ENCODE assay signal across 24 cellular contexts in the genomic region with DNA sequence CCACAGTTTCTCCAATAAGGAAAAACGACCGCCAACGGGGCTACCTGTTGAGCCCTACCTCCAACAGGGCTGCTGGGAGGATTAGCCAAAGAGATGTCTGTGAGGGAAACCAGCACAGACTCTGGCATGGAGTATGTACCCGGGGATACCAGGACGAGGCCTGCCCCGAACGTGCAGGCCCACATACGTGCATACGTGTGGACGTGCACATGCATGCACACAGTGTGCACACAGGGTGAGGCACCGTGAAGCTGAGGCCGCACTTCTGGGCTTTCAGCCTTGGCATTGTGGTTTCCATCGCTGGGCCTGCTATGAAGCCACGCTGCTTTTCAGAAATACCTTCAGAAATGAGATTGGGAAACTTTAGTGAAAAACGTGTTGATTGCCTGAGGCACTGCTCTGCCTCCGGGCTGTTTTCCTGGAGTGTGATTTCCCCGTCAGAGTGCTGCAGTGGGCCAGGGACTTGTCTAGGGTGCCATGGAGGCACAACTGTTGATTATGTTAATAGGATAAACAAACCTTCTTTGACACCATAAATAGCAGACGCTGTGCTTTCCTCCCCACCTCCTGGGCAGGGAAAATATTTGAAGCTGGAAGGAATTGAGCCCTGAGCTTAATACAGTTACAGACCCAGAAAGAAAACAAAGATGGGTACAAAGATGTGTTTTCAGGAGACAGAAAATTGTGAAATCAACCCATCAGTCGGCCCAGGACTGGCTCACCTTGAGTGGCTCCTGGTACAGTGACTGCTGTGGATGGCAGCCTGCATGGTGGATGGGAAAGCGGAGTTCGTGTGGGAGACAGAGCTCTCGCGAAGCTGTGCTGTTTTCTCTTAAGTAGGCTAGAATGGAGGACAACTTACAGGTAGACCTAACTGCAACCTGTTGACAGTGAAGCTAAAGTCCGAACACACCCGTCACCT.
DNase-seq lines count a peak whose midpoint lies in the region; ATAC-seq and TF ChIP-seq lines count a peak whose summit lies in the region.
"Had no signal": no experiment of that assay in that cellular context is flagged by ENCODE, and none has a peak within 500 bp of the region (broad histone marks: within the 10 kb centered on the region; RNA-seq: fewer than 3 reads in every experiment).

No MANE protein-coding gene starts in this region.

- peak overlapping the region; percentile 79 for H3K27ac Mint-ChIP-seq in nephron progenitor cell
- H3K27ac Mint-ChIP-seq: activated CD4-positive, alpha-beta T cell treated with anti-CD3 and anti-CD28 coated beads, Interleukin-2, amount 10 ng/mL, durations not matched to agents 7 days and 5 days; activated naive CD8-positive, alpha-beta T cell treated with anti-CD3 and anti-CD28 coated beads, Interleukin-2, amount 50 U/mL, for 24 hours; B cell had no signal

- WGBS in heart left ventricle, 4 donors: 79 to 82% (median 80%) methylated on average over 25 of the region's 25 CpGs

- no peak for TF ChIP-seq CTCF in heart left ventricle (IDR thresholded peaks at IDR 0.05)
- no peak for TF ChIP-seq CTCF in nephron progenitor cell (IDR thresholded peaks at IDR 0.05)
- no peak for TF ChIP-seq CTCF in uterus (IDR thresholded peaks at IDR 0.05)

- peak overlapping the region in 1 of 12 donors; percentile 31 for H3K4me3 ChIP-seq in heart left ventricle
- no peak overlapping the region for H3K4me3 ChIP-seq in uterus
- H3K4me3 ChIP-seq: body of pancreas, left lung, upper lobe of right lung had no signal

- peaks cover 52% of the 10 kb centered on the region for H3K4me1 Mint-ChIP-seq in nephron progenitor cell

- H3K27me3 Mint-ChIP-seq in nephron progenitor cell (ENCODE audit: low read depth, poor library complexity): peaks cover 12% of the 10 kb centered on the region
- H3K27me3 Mint-ChIP-seq: activated CD4-positive, alpha-beta T cell treated with anti-CD3 and anti-CD28 coated beads, Interleukin-2, amount 10 ng/mL, durations not matched to agents 7 days and 5 days; activated naive CD8-positive, alpha-beta T cell treated with anti-CD3 and anti-CD28 coated beads, Interleukin-2, amount 50 U/mL, for 24 hours; B cell had no signal

- DNase-seq in Right ventricle myocardium inferior (ENCODE audit: missing footprints) (no peak), cardiac septum (ENCODE audit: low spot score) (no peak), heart left ventricle (peak in 1 of 5 donors; percentile 58), nephron progenitor cell (no peak), uterus (no peak), NOMO-1 treated with DMSO at 0.1 percent for 48 hours (lab: John Stamatoyannopoulos, UW; ENCODE audit: unreplicated experiment) (no peak), NCI-H1048 (lab: John Stamatoyannopoulos, UW) (no peak)
- DNase-seq: activated CD4-positive, alpha-beta T cell treated with anti-CD3 and anti-CD28 coated beads, Interleukin-2, amount 10 ng/mL, durations not matched to agents 7 days and 5 days; activated effector memory CD4-positive, alpha-beta T cell treated with Interleukin-2 at 50 U/mL for 16 hours; activated naive CD8-positive, alpha-beta T cell treated with anti-CD3 and anti-CD28 coated beads, Interleukin-2, amount 50 U/mL, for 24 hours; body of pancreas; effector CD4-positive, alpha-beta T cell; GF-D8; Kasumi-1; left lung; midbrain; NCI-H1092; NCI-H1930; NCI-H2227 treated with DMSO at 0.1 percent for 48 hours; NCI-H748 treated with DMSO at 0.1 percent for 48 hours; upper lobe of right lung had no signal

- H3K36me3 Mint-ChIP-seq in nephron progenitor cell (ENCODE audit: low read depth): no peaks in the 10 kb centered on the region

- no peaks in the 10 kb centered on the region for H3K27me3 ChIP-seq in heart left ventricle
- no peaks in the 10 kb centered on the region for H3K27me3 ChIP-seq in uterus
- H3K27me3 ChIP-seq: body of pancreas, left lung, upper lobe of right lung had no signal

- H3K4me3 Mint-ChIP-seq in nephron progenitor cell: no peak overlapping the region
- H3K4me3 Mint-ChIP-seq: activated CD4-positive, alpha-beta T cell treated with anti-CD3 and anti-CD28 coated beads, Interleukin-2, amount 10 ng/mL, durations not matched to agents 7 days and 5 days; activated naive CD8-positive, alpha-beta T cell treated with anti-CD3 and anti-CD28 coated beads, Interleukin-2, amount 50 U/mL, for 24 hours; B cell had no signal

- intact Hi-C loops in Right ventricle myocardium inferior (cut with DNase I): no loop called here
- intact Hi-C loops in cardiac septum (cut with DNase I): no loop called here
- intact Hi-C loops in heart left ventricle (cut with DNase I): loop anchor here in 2 of 10 donors (10.0 kb wide), 2 partner anchors 181 to 549 kb away; partner anchors contain the start of genes CEP192 (in 1 of the 2), FAM210A (in 1 of the 2) and RNMT (in 1 of the 2)
- intact Hi-C loops in uterus (cut with DNase I; ENCODE audit: low total_unique reads): no loop called here

- H3K36me3 ChIP-seq in heart left ventricle (no peaks in the 10 kb centered on the region), uterus (no peaks in the 10 kb centered on the region)
- H3K36me3 ChIP-seq: left lung, upper lobe of right lung had no signal

- H3K27ac ChIP-seq in heart left ventricle: peak overlapping the region in 10 of 12 donors; percentile 1 to 80 (median 59)
- peak overlapping the region; percentile 34 to 62 for H3K27ac ChIP-seq in uterus
- H3K27ac ChIP-seq: body of pancreas, left lung, upper lobe of right lung, VCaP had no signal

- TF ChIP-seq POLR2A in heart left ventricle (IDR thresholded peaks at IDR 0.05): no peak
- no peak for TF ChIP-seq POLR2A in uterus (IDR thresholded peaks at IDR 0.05)

- H3K9me3 ChIP-seq in heart left ventricle (no peaks in the 10 kb centered on the region), uterus (no peaks in the 10 kb centered on the region)
- H3K9me3 ChIP-seq: body of pancreas, left lung, upper lobe of right lung had no signal

- no peaks in the 10 kb centered on the region for H3K9me3 Mint-ChIP-seq in nephron progenitor cell

- ATAC-seq in Right ventricle myocardium inferior (peak; percentile 75), heart left ventricle (peak; percentile 16 to 76 (median 72)), HG03159 (IDR thresholded peaks at IDR 0.05; ENCODE audit: unreplicated experiment) (no peak)
- ATAC-seq: activated naive CD8-positive, alpha-beta T cell treated with anti-CD3 and anti-CD28 coated beads, Interleukin-2, amount 50 U/mL, for 24 hours; body of pancreas; left lung; upper lobe of right lung had no signal

- H3K4me1 ChIP-seq in heart left ventricle: peaks cover 0 to 69% (median 21%) of the 10 kb centered on the region in 12 donors
- H3K4me1 ChIP-seq in uterus: peaks cover 16 to 24% of the 10 kb centered on the region in 2 donors
